ENCODE assay signal across 1 cellular context in genomic region chr15:22263738-22264137, GRCh38.
TF ChIP-seq lines count a peak whose summit lies in the region.

No MANE protein-coding gene starts in this region.

TF ChIP-seq in HepG2, 621 proteins besides CTCF, POLR2A, EP300 and RAD21 (continued from another document):
- TF ChIP-seq, protein P1, sequence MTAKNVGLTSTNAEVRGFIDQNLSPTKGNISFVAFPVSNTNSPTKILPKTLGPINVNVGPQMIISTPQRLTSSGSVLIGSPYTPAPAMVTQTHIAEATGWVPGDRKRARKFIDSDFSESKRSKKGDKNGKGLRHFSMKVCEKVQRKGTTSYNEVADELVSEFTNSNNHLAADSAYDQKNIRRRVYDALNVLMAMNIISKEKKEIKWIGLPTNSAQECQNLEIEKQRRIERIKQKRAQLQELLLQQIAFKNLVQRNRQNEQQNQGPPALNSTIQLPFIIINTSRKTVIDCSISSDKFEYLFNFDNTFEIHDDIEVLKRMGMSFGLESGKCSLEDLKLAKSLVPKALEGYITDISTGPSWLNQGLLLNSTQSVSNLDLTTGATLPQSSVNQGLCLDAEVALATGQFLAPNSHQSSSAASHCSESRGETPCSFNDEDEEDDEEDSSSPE (CRISPR knock-in tag; IDR thresholded peaks at IDR 0.05): no peak
- TF ChIP-seq, protein P2, sequence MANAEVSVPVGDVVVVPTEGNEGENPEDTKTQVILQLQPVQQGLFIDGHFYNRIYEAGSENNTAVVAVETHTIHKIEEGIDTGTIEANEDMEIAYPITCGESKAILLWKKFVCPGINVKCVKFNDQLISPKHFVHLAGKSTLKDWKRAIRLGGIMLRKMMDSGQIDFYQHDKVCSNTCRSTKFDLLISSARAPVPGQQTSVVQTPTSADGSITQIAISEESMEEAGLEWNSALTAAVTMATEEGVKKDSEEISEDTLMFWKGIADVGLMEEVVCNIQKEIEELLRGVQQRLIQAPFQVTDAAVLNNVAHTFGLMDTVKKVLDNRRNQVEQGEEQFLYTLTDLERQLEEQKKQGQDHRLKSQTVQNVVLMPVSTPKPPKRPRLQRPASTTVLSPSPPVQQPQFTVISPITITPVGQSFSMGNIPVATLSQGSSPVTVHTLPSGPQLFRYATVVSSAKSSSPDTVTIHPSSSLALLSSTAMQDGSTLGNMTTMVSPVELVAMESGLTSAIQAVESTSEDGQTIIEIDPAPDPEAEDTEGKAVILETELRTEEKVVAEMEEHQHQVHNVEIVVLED (CRISPR knock-in tag; IDR thresholded peaks at IDR 0.05; ENCODE audit: borderline replicate concordance): no peak
- no peak for TF ChIP-seq FOXO4 (CRISPR knock-in tag; conservative IDR thresholded peaks at IDR 0.05)
- no peak for TF ChIP-seq ZNF251 (CRISPR knock-in tag; IDR thresholded peaks at IDR 0.05)
- no peak for TF ChIP-seq PLSCR1 (CRISPR knock-in tag; IDR thresholded peaks at IDR 0.05; ENCODE audit: borderline replicate concordance)
TF ChIP-seq in HepG2: peak in this region for 0.
